1 cellular context compared by ENCODE assay signal in the genomic region with DNA sequence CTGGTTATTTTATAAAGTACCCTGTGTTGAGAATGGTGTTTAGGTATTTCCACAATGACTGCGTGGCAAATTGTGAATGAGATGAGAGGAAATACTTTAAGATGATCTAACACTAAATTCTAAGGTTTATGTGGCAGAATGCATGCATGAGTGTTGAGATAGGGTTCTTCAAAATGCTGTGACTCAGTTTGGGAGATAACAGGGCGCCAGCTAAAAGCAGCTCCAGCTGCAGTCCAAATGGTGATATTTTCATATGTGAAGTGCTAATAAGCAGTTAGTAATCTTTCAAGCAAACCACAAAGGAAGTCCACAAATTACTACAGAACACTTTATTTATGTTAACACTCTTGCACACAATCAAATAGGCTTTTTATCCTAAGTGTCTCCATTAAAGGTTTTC.
TF ChIP-seq lines count a peak whose summit lies in the region.

No MANE protein-coding gene starts in this region.

TF ChIP-seq in GM23338, 12 proteins besides CTCF, POLR2A, EP300 and RAD21 (continued from another document):
- TF ChIP-seq, protein P1, sequence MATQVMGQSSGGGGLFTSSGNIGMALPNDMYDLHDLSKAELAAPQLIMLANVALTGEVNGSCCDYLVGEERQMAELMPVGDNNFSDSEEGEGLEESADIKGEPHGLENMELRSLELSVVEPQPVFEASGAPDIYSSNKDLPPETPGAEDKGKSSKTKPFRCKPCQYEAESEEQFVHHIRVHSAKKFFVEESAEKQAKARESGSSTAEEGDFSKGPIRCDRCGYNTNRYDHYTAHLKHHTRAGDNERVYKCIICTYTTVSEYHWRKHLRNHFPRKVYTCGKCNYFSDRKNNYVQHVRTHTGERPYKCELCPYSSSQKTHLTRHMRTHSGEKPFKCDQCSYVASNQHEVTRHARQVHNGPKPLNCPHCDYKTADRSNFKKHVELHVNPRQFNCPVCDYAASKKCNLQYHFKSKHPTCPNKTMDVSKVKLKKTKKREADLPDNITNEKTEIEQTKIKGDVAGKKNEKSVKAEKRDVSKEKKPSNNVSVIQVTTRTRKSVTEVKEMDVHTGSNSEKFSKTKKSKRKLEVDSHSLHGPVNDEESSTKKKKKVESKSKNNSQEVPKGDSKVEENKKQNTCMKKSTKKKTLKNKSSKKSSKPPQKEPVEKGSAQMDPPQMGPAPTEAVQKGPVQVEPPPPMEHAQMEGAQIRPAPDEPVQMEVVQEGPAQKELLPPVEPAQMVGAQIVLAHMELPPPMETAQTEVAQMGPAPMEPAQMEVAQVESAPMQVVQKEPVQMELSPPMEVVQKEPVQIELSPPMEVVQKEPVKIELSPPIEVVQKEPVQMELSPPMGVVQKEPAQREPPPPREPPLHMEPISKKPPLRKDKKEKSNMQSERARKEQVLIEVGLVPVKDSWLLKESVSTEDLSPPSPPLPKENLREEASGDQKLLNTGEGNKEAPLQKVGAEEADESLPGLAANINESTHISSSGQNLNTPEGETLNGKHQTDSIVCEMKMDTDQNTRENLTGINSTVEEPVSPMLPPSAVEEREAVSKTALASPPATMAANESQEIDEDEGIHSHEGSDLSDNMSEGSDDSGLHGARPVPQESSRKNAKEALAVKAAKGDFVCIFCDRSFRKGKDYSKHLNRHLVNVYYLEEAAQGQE (IDR thresholded peaks at IDR 0.05; ENCODE audit: unreplicated experiment): no peak
- TF ChIP-seq POLR2AphosphoS5 (IDR thresholded peaks at IDR 0.05; ENCODE audit: low read depth) (no peak), CREB1 (CRISPR knock-in tag; IDR thresholded peaks at IDR 0.05; ENCODE audit: low read depth) (no peak), ZNF114 (CRISPR knock-in tag; IDR thresholded peaks at IDR 0.05) (no peak), EZH2phosphoT487 (IDR thresholded peaks at IDR 0.05; ENCODE audit: unreplicated experiment) (no peak), STAT1 (IDR thresholded peaks at IDR 0.05; ENCODE audit: unreplicated experiment) (no peak)
- TF ChIP-seq, protein P2, sequence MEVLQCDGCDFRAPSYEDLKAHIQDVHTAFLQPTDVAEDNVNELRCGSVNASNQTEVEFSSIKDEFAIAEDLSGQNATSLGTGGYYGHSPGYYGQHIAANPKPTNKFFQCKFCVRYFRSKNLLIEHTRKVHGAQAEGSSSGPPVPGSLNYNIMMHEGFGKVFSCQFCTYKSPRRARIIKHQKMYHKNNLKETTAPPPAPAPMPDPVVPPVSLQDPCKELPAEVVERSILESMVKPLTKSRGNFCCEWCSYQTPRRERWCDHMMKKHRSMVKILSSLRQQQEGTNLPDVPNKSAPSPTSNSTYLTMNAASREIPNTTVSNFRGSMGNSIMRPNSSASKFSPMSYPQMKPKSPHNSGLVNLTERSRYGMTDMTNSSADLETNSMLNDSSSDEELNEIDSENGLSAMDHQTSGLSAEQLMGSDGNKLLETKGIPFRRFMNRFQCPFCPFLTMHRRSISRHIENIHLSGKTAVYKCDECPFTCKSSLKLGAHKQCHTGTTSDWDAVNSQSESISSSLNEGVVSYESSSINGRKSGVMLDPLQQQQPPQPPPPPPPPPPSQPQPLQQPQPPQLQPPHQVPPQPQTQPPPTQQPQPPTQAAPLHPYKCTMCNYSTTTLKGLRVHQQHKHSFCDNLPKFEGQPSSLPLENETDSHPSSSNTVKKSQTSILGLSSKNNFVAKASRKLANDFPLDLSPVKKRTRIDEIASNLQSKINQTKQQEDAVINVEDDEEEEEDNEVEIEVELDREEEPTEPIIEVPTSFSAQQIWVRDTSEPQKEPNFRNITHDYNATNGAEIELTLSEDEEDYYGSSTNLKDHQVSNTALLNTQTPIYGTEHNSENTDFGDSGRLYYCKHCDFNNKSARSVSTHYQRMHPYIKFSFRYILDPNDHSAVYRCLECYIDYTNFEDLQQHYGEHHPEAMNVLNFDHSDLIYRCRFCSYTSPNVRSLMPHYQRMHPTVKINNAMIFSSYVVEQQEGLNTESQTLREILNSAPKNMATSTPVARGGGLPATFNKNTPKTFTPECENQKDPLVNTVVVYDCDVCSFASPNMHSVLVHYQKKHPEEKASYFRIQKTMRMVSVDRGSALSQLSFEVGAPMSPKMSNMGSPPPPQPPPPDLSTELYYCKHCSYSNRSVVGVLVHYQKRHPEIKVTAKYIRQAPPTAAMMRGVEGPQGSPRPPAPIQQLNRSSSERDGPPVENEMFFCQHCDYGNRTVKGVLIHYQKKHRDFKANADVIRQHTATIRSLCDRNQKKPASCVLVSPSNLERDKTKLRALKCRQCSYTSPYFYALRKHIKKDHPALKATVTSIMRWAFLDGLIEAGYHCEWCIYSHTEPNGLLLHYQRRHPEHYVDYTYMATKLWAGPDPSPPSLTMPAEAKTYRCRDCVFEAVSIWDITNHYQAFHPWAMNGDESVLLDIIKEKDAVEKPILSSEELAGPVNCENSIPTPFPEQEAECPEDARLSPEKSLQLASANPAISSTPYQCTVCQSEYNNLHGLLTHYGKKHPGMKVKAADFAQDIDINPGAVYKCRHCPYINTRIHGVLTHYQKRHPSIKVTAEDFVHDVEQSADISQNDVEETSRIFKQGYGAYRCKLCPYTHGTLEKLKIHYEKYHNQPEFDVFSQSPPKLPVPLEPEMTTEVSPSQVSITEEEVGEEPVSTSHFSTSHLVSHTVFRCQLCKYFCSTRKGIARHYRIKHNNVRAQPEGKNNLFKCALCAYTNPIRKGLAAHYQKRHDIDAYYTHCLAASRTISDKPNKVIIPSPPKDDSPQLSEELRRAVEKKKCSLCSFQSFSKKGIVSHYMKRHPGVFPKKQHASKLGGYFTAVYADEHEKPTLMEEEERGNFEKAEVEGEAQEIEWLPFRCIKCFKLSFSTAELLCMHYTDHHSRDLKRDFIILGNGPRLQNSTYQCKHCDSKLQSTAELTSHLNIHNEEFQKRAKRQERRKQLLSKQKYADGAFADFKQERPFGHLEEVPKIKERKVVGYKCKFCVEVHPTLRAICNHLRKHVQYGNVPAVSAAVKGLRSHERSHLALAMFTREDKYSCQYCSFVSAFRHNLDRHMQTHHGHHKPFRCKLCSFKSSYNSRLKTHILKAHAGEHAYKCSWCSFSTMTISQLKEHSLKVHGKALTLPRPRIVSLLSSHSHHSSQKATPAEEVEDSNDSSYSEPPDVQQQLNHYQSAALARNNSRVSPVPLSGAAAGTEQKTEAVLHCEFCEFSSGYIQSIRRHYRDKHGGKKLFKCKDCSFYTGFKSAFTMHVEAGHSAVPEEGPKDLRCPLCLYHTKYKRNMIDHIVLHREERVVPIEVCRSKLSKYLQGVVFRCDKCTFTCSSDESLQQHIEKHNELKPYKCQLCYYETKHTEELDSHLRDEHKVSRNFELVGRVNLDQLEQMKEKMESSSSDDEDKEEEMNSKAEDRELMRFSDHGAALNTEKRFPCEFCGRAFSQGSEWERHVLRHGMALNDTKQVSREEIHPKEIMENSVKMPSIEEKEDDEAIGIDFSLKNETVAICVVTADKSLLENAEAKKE (CRISPR knock-in tag; IDR thresholded peaks at IDR 0.05): no peak
- TF ChIP-seq, protein P3, sequence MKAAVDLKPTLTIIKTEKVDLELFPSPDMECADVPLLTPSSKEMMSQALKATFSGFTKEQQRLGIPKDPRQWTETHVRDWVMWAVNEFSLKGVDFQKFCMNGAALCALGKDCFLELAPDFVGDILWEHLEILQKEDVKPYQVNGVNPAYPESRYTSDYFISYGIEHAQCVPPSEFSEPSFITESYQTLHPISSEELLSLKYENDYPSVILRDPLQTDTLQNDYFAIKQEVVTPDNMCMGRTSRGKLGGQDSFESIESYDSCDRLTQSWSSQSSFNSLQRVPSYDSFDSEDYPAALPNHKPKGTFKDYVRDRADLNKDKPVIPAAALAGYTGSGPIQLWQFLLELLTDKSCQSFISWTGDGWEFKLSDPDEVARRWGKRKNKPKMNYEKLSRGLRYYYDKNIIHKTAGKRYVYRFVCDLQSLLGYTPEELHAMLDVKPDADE (IDR thresholded peaks at IDR 0.05): no peak
TF ChIP-seq in GM23338: peak in this region for 0.
